8 cellular contexts compared by ENCODE assay signal in genomic region chr2:191245869-191246531, GRCh38. TPM values are rescaled to one million over a fixed set of nuclear protein-coding genes. Genes with fewer than 3 reads are reported as not detected.
DNase-seq lines count a peak whose midpoint lies in the region; ATAC-seq and TF ChIP-seq lines count a peak whose summit lies in the region.

No MANE protein-coding gene starts in this region.

- H3K27me3 Mint-ChIP-seq in brain, result peaks cover 2% of the 10 kb centered on the region

- no peaks in the 10 kb centered on the region for H3K9me3 ChIP-seq in SJCRH30 (replicated peaks)

- H3K4me1 Mint-ChIP-seq in brain, result peaks cover 48% of the 10 kb centered on the region

- H3K4me3 Mint-ChIP-seq in brain, result peak overlapping the region; percentile 80 to 96 (median 84)

- peak overlapping the region; percentile 91 for H3K27ac ChIP-seq in SJCRH30

- DNase-seq in GM12865 (ENCODE audit: low read depth) (no peak), SJCRH30 (peak; percentile 99 to 100), iPS-NIHi7 (ENCODE audit: extremely low spot score) (peak; percentile 79), DMS114 treated with DMSO at 0.1 percent for 48 hours (lab: John Stamatoyannopoulos, UW; ENCODE audit: unreplicated experiment) (no peak), A172 (ENCODE audit: low spot score) (no peak)
- peak; percentile 36 for DNase-seq in stimulated activated CD4-positive, alpha-beta T cell treated with anti-CD3 and anti-CD28 coated beads, Interleukin-12 subunit alpha, Interleukin-12 subunit beta, amount 100 ng/mL, for 4 hours

- TF ChIP-seq CTCF in GM12865 (IDR thresholded peaks at IDR 0.05; ENCODE audit: insufficient read depth, low read depth, low read length, missing control alignments), result no peak
- no peak for TF ChIP-seq CTCF in brain (conservative IDR thresholded peaks at IDR 0.05)

- H3K36me3 ChIP-seq in SJCRH30, result no peaks in the 10 kb centered on the region

- peaks cover 21% of the 10 kb centered on the region for H3K4me1 ChIP-seq in SJCRH30

- H3K4me3 ChIP-seq in GM12865 (ENCODE audit: low read depth, low read length) (peak overlapping the region; percentile 40), SJCRH30 (peak overlapping the region; percentile 79)

- peaks cover 0 to 4% (median 0%) of the 10 kb centered on the region in 5 experiments for H3K9me3 Mint-ChIP-seq in brain

- no peaks in the 10 kb centered on the region for H3K27me3 ChIP-seq in SJCRH30

- no peaks in the 10 kb centered on the region for H3K36me3 Mint-ChIP-seq in brain

- peak; percentile 13 for ATAC-seq in HG03432 (IDR thresholded peaks at IDR 0.05; ENCODE audit: unreplicated experiment)

- peak overlapping the region; percentile 46 to 86 (median 78) for H3K27ac Mint-ChIP-seq in brain

RNA-seq across cellular contexts. Expression of gene MYO1B, which starts 0.8 kb away (rescaled TPM):
- total RNA-seq in SJCRH30 (2014; rRNA removed; shearing (Covaris generic)), result 248 and 265 TPM in 2 replicates
- polyA plus RNA-seq in brain (ENCODE audit: insufficient read depth, low read depth, low replicate concordance), result 35.7 TPM
- 4.1 and 4.9 TPM in 2 replicates for total RNA-seq in A172 (2014; rRNA removed; shearing (Covaris generic))

Comparison
In these comparisons a context has a peak if more than half of its experiments do, and no peak if none do; other contexts are left out.
1. DNase-seq: peak in SJCRH30 (2 of 2), iPS-NIHi7 (single experiment) and stimulated activated CD4-positive, alpha-beta T cell treated with anti-CD3 and anti-CD28 coated beads, Interleukin-12 subunit alpha, Interleukin-12 subunit beta, amount 100 ng/mL, for 4 hours (single experiment); none in GM12865 (single experiment), DMS114 treated with DMSO at 0.1 percent for 48 hours (single experiment) and A172 (single experiment).
2. RNA of gene MYO1B, which starts 0.8 kb away (total RNA-seq): 248 to 265 TPM in SJCRH30; 4.1 to 4.9 TPM in A172; every median in the first group is over 10 times any median in the second.